Comparison of ENCODE assay signal across 26 cellular contexts in genomic region chr12:113537751-113538087, GRCh38.
A peak's percentile ranks its signal among the peaks of the same experiment; 100 is the strongest.
DNase-seq lines count a peak whose midpoint lies in the region; ATAC-seq and TF ChIP-seq lines count a peak whose summit lies in the region.
"Had no signal": no experiment of that assay in that cellular context is flagged by ENCODE, and none has a peak within 500 bp of the region (broad histone marks: within the 10 kb centered on the region; RNA-seq: fewer than 3 reads in every experiment).

No MANE protein-coding gene starts in this region.

- DNase-seq in activated naive CD8-positive, alpha-beta T cell treated with anti-CD3 and anti-CD28 coated beads, Interleukin-2, amount 50 U/mL, for 24 hours, result peak; percentile 1
- DNase-seq in activated naive CD8-positive, alpha-beta T cell treated with anti-CD3 and anti-CD28 coated beads for 36 hours, result no peak
- DNase-seq in HT1080 (ENCODE audit: low read depth) (peak; percentile 64), kidney tubule cell (ENCODE audit: low spot score) (peak; percentile 31), mucosa of descending colon (no peak), esophagus squamous epithelium (lab: John Stamatoyannopoulos, UW) (no peak)
- DNase-seq: ACHN; activated CD4-positive, CD25-positive, alpha-beta regulatory T cell treated with anti-CD3 and anti-CD28 coated beads, Interleukin-2, amount 50 U/mL, for 72 hours; activated naive CD4-positive, alpha-beta T cell treated with anti-CD3 and anti-CD28 coated beads, Interleukin-2, amount 10 ng/mL, durations not matched to agents 7 days and 5 days; amygdala; BE2C; DMS153; Kasumi-1; kidney glomerular epithelial cell; lower lobe of right lung; NCI-H1092; NCI-H1694 treated with DMSO at 0.1 percent for 48 hours; NK-92 treated with Interleukin-12 subunit alpha and Interleukin-12 subunit beta, amount 100 ng/mL, for 24 hours; T-helper 17 cell had no signal

- H3K4me3 ChIP-seq in mucosa of descending colon (no peak overlapping the region), esophagus squamous epithelium (no peak overlapping the region)
- H3K4me3 ChIP-seq: HAP-1, lower lobe of right lung, right atrium auricular region, smooth muscle cell had no signal

- intact Hi-C loops in mucosa of descending colon (cut with DNase I, micrococcal nuclease) (no loop called here), esophagus squamous epithelium (cut with DNase I) (no loop called here)

- H3K27ac ChIP-seq in esophagus squamous epithelium, result no peak overlapping the region
- H3K27ac ChIP-seq: lower lobe of right lung, parathyroid adenoma, right atrium auricular region had no signal

- no peak for TF ChIP-seq POLR2A in esophagus squamous epithelium (IDR thresholded peaks at IDR 0.05)

- peaks cover 2% of the 10 kb centered on the region for H3K27me3 Mint-ChIP-seq in activated naive CD8-positive, alpha-beta T cell treated with anti-CD3 and anti-CD28 coated beads, Interleukin-2, amount 50 U/mL, for 24 hours
- peaks cover 26% of the 10 kb centered on the region for H3K27me3 Mint-ChIP-seq in activated naive CD8-positive, alpha-beta T cell treated with anti-CD3 and anti-CD28 coated beads for 36 hours
- peaks cover 12% of the 10 kb centered on the region for H3K27me3 Mint-ChIP-seq in activated T-helper 17 cell treated with anti-CD3 and anti-CD28 coated beads, Interleukin-2, amount 50 U/mL, for 72 hours
- H3K27me3 Mint-ChIP-seq: activated naive CD4-positive, alpha-beta T cell treated with anti-CD3 and anti-CD28 coated beads, Interleukin-2, amount 10 ng/mL, durations not matched to agents 7 days and 5 days had no signal

- H3K27ac Mint-ChIP-seq in activated naive CD8-positive, alpha-beta T cell treated with anti-CD3 and anti-CD28 coated beads, Interleukin-2, amount 50 U/mL, for 24 hours, result no peak overlapping the region
- H3K27ac Mint-ChIP-seq in activated naive CD8-positive, alpha-beta T cell treated with anti-CD3 and anti-CD28 coated beads for 36 hours, result no peak overlapping the region
- H3K27ac Mint-ChIP-seq in activated T-helper 17 cell treated with anti-CD3 and anti-CD28 coated beads, Interleukin-2, amount 50 U/mL, for 72 hours, result no peak overlapping the region
- H3K27ac Mint-ChIP-seq: activated naive CD4-positive, alpha-beta T cell treated with anti-CD3 and anti-CD28 coated beads, Interleukin-2, amount 10 ng/mL, durations not matched to agents 7 days and 5 days; T-helper 17 cell; type B pancreatic cell had no signal

- TF ChIP-seq CTCF in mucosa of descending colon (IDR thresholded peaks at IDR 0.05), result no peak
- TF ChIP-seq CTCF in esophagus squamous epithelium (IDR thresholded peaks at IDR 0.05), result no peak

- 12 to 28% methylated on average over 5 to 6 of the region's 6 CpGs for WGBS in esophagus squamous epithelium, 2 donors

- ATAC-seq in activated naive CD8-positive, alpha-beta T cell treated with anti-CD3 and anti-CD28 coated beads, Interleukin-2, amount 50 U/mL, for 24 hours, result peak; percentile 40
- peak; percentile 31 for ATAC-seq in activated T-helper 17 cell treated with anti-CD3 and anti-CD28 coated beads, Interleukin-2, amount 50 U/mL, for 72 hours (replicated peaks)
- ATAC-seq in mucosa of descending colon, result no peak
- ATAC-seq in GM19452 (IDR thresholded peaks at IDR 0.05; ENCODE audit: unreplicated experiment), result no peak
- ATAC-seq: lower lobe of right lung, T-helper 17 cell had no signal

- no peaks in the 10 kb centered on the region for H3K4me1 Mint-ChIP-seq in activated naive CD8-positive, alpha-beta T cell treated with anti-CD3 and anti-CD28 coated beads, Interleukin-2, amount 50 U/mL, for 24 hours
- H3K4me1 Mint-ChIP-seq in activated naive CD8-positive, alpha-beta T cell treated with anti-CD3 and anti-CD28 coated beads for 36 hours, result no peaks in the 10 kb centered on the region
- no peaks in the 10 kb centered on the region for H3K4me1 Mint-ChIP-seq in activated T-helper 17 cell treated with anti-CD3 and anti-CD28 coated beads, Interleukin-2, amount 50 U/mL, for 72 hours
- H3K4me1 Mint-ChIP-seq: activated naive CD4-positive, alpha-beta T cell treated with anti-CD3 and anti-CD28 coated beads, Interleukin-2, amount 10 ng/mL, durations not matched to agents 7 days and 5 days; T-helper 17 cell had no signal

- H3K9me3 ChIP-seq in mucosa of descending colon (no peaks in the 10 kb centered on the region), esophagus squamous epithelium (no peaks in the 10 kb centered on the region)
- H3K9me3 ChIP-seq: BE2C, HAP-1, lower lobe of right lung had no signal

- H3K27me3 ChIP-seq in esophagus squamous epithelium, result peaks cover 0 to 90% (median 0%) of the 10 kb centered on the region in 4 donors
- H3K27me3 ChIP-seq: right atrium auricular region had no signal

- H3K9me3 Mint-ChIP-seq in activated naive CD8-positive, alpha-beta T cell treated with anti-CD3 and anti-CD28 coated beads, Interleukin-2, amount 50 U/mL, for 24 hours, result peaks cover 20% of the 10 kb centered on the region
- H3K9me3 Mint-ChIP-seq in activated naive CD8-positive, alpha-beta T cell treated with anti-CD3 and anti-CD28 coated beads for 36 hours, result peaks cover 11% of the 10 kb centered on the region
- H3K9me3 Mint-ChIP-seq in activated T-helper 17 cell treated with anti-CD3 and anti-CD28 coated beads, Interleukin-2, amount 50 U/mL, for 72 hours, result peaks cover 8% of the 10 kb centered on the region

- no peaks in the 10 kb centered on the region for H3K36me3 ChIP-seq in mucosa of descending colon (ENCODE audit: low read depth)
- no peaks in the 10 kb centered on the region for H3K36me3 ChIP-seq in esophagus squamous epithelium
- H3K36me3 ChIP-seq: BE2C, HAP-1, lower lobe of right lung, right atrium auricular region had no signal

- no peak overlapping the region for H3K4me3 Mint-ChIP-seq in activated naive CD8-positive, alpha-beta T cell treated with anti-CD3 and anti-CD28 coated beads, Interleukin-2, amount 50 U/mL, for 24 hours
- H3K4me3 Mint-ChIP-seq in activated naive CD8-positive, alpha-beta T cell treated with anti-CD3 and anti-CD28 coated beads for 36 hours, result no peak overlapping the region
- H3K4me3 Mint-ChIP-seq in activated T-helper 17 cell treated with anti-CD3 and anti-CD28 coated beads, Interleukin-2, amount 50 U/mL, for 72 hours, result no peak overlapping the region
- H3K4me3 Mint-ChIP-seq: activated naive CD4-positive, alpha-beta T cell treated with anti-CD3 and anti-CD28 coated beads, Interleukin-2, amount 10 ng/mL, durations not matched to agents 7 days and 5 days; T-helper 17 cell; type B pancreatic cell had no signal

- H3K36me3 Mint-ChIP-seq in activated naive CD8-positive, alpha-beta T cell treated with anti-CD3 and anti-CD28 coated beads, Interleukin-2, amount 50 U/mL, for 24 hours (ENCODE audit: low read depth), result no peaks in the 10 kb centered on the region
- peaks cover 2% of the 10 kb centered on the region for H3K36me3 Mint-ChIP-seq in activated naive CD8-positive, alpha-beta T cell treated with anti-CD3 and anti-CD28 coated beads for 36 hours
- H3K36me3 Mint-ChIP-seq in activated T-helper 17 cell treated with anti-CD3 and anti-CD28 coated beads, Interleukin-2, amount 50 U/mL, for 72 hours (ENCODE audit: low read depth), result no peaks in the 10 kb centered on the region
- H3K36me3 Mint-ChIP-seq: activated naive CD4-positive, alpha-beta T cell treated with anti-CD3 and anti-CD28 coated beads, Interleukin-2, amount 10 ng/mL, durations not matched to agents 7 days and 5 days; type B pancreatic cell had no signal

- H3K4me1 ChIP-seq in mucosa of descending colon (ENCODE audit: low read depth) (no peaks in the 10 kb centered on the region), esophagus squamous epithelium (no peaks in the 10 kb centered on the region)
- H3K4me1 ChIP-seq: BE2C, HAP-1, lower lobe of right lung, parathyroid adenoma, right atrium auricular region had no signal

Comparison
In these comparisons a context has a peak if more than half of its experiments do, and no peak if none do; other contexts are left out.
1. DNase-seq: peak in activated naive CD8-positive, alpha-beta T cell treated with anti-CD3 and anti-CD28 coated beads, Interleukin-2, amount 50 U/mL, for 24 hours (single experiment), HT1080 (single experiment) and kidney tubule cell (single experiment); none in activated naive CD8-positive, alpha-beta T cell treated with anti-CD3 and anti-CD28 coated beads for 36 hours (single experiment), mucosa of descending colon (0 of 3) and esophagus squamous epithelium (single experiment).
2. ATAC-seq: peak in activated naive CD8-positive, alpha-beta T cell treated with anti-CD3 and anti-CD28 coated beads, Interleukin-2, amount 50 U/mL, for 24 hours (single experiment) and activated T-helper 17 cell treated with anti-CD3 and anti-CD28 coated beads, Interleukin-2, amount 50 U/mL, for 72 hours (single experiment); none in mucosa of descending colon (single experiment) and GM19452 (single experiment).